Comparison of ENCODE assay signal across 13 cellular contexts in the genomic region with DNA sequence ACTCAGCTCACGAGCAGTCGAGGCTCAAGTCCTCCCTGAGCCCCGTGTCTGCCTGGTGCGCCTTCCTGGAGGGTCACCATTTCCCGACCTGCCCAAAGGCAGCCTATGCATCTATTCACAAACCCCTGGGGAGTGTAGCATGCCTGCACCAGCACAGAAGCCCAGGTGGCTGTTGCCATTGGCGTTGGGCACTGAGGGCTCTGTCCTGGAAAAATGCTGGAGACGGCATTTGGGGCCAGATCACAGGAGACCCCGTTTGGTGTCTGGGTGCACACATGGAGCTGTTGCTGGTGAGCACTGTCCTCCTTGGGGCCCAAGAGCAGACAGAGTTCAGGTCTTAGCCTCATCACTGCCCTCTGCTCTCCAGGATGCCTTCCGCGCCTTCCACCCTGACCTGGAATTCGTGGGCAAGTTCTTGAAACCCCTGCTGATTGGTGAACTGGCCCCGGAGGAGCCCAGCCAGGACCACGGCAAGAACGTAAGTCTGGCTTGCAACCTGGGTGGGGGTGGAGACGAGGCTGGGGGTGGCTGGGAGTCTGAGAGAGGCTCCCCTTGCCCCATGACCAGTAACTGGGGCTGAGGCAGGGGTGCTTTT.
"Had no signal": no experiment of that assay in that cellular context is flagged by ENCODE, and none has a peak within 500 bp of the region (broad histone marks: within the 10 kb centered on the region; RNA-seq: fewer than 3 reads in every experiment).

No MANE protein-coding gene starts in this region.

- H3K9me3 Mint-ChIP-seq: memory B cell; stimulated activated naive CD8-positive, alpha-beta T cell treated with anti-CD3 and anti-CD28 coated beads, Interleukin-15, Interleukin-2, amounts not matched to agents 100 ng/mL and 50 ng/mL, for 24 hours had no signal

- H3K27me3 Mint-ChIP-seq: stimulated activated naive CD8-positive, alpha-beta T cell treated with anti-CD3 and anti-CD28 coated beads, Interleukin-15, Interleukin-2, amounts not matched to agents 100 ng/mL and 50 ng/mL, for 24 hours had no signal

- H3K9me3 ChIP-seq: heart right ventricle, left lung, testis had no signal

- H3K27me3 ChIP-seq: heart right ventricle, left lung, testis had no signal

- DNase-seq: activated CD4-positive, alpha-beta T cell treated with anti-CD3 and anti-CD28 coated beads, Interleukin-2, amount 50 U/mL, for 1 hour; activated CD4-positive, CD25-positive, alpha-beta regulatory T cell; activated gamma-delta T cell; anterior cingulate cortex; foreskin melanocyte; heart right ventricle; left lung; stimulated activated CD4-positive, alpha-beta T cell treated with anti-CD3 and anti-CD28 coated beads, Interleukin-4, amount 100 ng/mL, for 1 hour; stimulated activated CD8-positive, alpha-beta memory T cell treated with anti-CD3 and anti-CD28 coated beads, Interleukin-4, amount 100 ng/mL, for 48 hours; testis had no signal

- ATAC-seq: heart right ventricle, left lung had no signal

- H3K4me3 ChIP-seq: heart right ventricle, left lung, testis had no signal

- H3K27ac ChIP-seq: heart right ventricle, left lung, testis had no signal

- H3K4me3 Mint-ChIP-seq: activated naive CD8-positive, alpha-beta T cell; memory B cell; stimulated activated naive CD8-positive, alpha-beta T cell treated with anti-CD3 and anti-CD28 coated beads, Interleukin-15, Interleukin-2, amounts not matched to agents 100 ng/mL and 50 ng/mL, for 24 hours had no signal

- H3K36me3 Mint-ChIP-seq: memory B cell had no signal

- H3K27ac Mint-ChIP-seq: activated naive CD8-positive, alpha-beta T cell; memory B cell; stimulated activated naive CD8-positive, alpha-beta T cell treated with anti-CD3 and anti-CD28 coated beads, Interleukin-15, Interleukin-2, amounts not matched to agents 100 ng/mL and 50 ng/mL, for 24 hours had no signal
